In the genomic region with DNA sequence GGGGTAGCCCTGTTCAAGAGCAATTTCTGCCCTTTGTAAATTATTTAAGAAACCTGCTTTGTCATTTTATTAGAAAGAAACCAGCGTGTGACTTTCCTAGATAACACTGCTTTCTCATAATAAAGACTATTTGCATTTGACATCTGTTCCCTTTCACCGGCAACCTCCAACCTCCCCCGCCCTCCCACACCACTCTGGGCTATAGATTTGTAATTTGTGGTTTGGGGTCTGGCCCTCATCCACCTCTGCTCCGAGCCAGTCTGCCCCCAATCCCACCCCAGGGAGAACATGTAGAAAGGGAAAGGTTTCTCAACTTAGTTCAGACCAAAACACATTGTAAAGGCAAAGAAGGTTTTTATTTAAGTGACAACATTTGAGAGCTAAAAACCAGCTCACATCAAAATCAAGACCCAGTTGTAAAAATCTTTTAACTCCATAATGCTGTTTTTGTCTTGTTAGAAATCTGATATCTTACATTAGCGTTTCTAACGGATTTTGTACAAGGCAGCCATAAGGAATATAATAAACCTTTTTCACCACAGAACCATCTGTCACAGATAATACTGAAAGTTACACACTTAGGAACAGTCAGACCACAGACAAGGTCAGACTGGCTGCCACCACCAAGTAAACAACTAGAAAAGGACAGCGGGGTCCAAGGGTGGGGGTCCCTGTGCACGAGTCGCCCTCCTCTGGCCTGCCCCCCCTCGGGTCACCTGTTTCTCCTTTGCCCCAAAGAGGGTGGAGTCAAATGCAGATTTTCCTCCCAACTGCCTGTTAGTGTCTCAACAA, we compare ENCODE assay signal across 20 cellular contexts. TPM values are rescaled to one million over a fixed set of nuclear protein-coding genes. Genes with fewer than 3 reads are reported as not detected.
DNase-seq lines count a peak whose midpoint lies in the region; ATAC-seq, FAIRE-seq and TF ChIP-seq lines count a peak whose summit lies in the region.
"Had no signal": no experiment of that assay in that cellular context is flagged by ENCODE, and none has a peak within 500 bp of the region (broad histone marks: within the 10 kb centered on the region; RNA-seq: fewer than 3 reads in every experiment).

No MANE protein-coding gene starts in this region.

- DNase-seq in H7 (peak; percentile 45), OCI-M1 (lab: John Stamatoyannopoulos, UW) (peak; percentile 83), NK-92 (lab: John Stamatoyannopoulos, UW; ENCODE audit: unreplicated experiment) (no peak), H54 (ENCODE audit: insufficient read length, low spot score) (no peak), HTR-8/SVneo (ENCODE audit: insufficient read length, low spot score) (no peak)
- DNase-seq: activated naive CD4-positive, alpha-beta T cell treated with anti-CD3 and anti-CD28 coated beads, Interleukin-2, amount 10 ng/mL, durations not matched to agents 7 days and 5 days; brain microvascular endothelial cell; esophagus squamous epithelium; GF-D8; MG63; NCI-H2081 treated with DMSO at 0.1 percent for 48 hours; stimulated activated naive CD8-positive, alpha-beta T cell treated with anti-CD3 and anti-CD28 coated beads, Interleukin-15, Interleukin-2, amounts not matched to agents 100 U/mL and 50 U/mL, for 24 hours had no signal

- TF ChIP-seq POLR2A in H54 (IDR thresholded peaks at IDR 0.05; ENCODE audit: low read depth, low read length), result no peak

- H3K4me2 ChIP-seq in BLaER1 treated with 17β-estradiol and CSF1 and Interleukin-3, amounts not matched to agents 10 nM and 100 nM, result peak overlapping the region in 9 of 11 experiments; percentile 22 to 67 (median 52); a peak in 18 of 22 replicates
- H3K4me2 ChIP-seq: hepatocyte had no signal

- peak overlapping the region in 2 of 11 experiments; percentile 13 to 38; a peak in 2 of 22 replicates for H3K27ac ChIP-seq in BLaER1 treated with 17β-estradiol and CSF1 and Interleukin-3, amounts not matched to agents 10 nM and 100 nM
- no peak overlapping the region for H3K27ac ChIP-seq in iPS-20b (ENCODE audit: low read length)
- H3K27ac ChIP-seq: brain microvascular endothelial cell, hepatocyte, psoas muscle had no signal

- no peak overlapping the region for H3K4me3 ChIP-seq in BLaER1 treated with 17β-estradiol and CSF1 and Interleukin-3, amounts not matched to agents 10 nM and 100 nM
- H3K4me3 ChIP-seq in H7 (ENCODE audit: insufficient read depth, low read depth, low read length) (no peak overlapping the region), iPS-20b (ENCODE audit: low read length) (no peak overlapping the region)
- H3K4me3 ChIP-seq: esophagus squamous epithelium, hepatocyte, MG63, psoas muscle had no signal

- H3K4me1 ChIP-seq in BLaER1 treated with 17β-estradiol and CSF1 and Interleukin-3, amounts not matched to agents 10 nM and 100 nM, result peaks cover 11 to 73% (median 63%) of the 10 kb centered on the region in 10 experiments; a peak in 19 of 20 replicates
- H3K4me1 ChIP-seq in iPS-20b (ENCODE audit: insufficient read depth, low read length), result peaks cover 14% of the 10 kb centered on the region; the same call in 1 of the 2 replicates
- H3K4me1 ChIP-seq: psoas muscle had no signal

- no peak for FAIRE-seq in H54 (lab: Jason Lieb, UNC)
- no peak for FAIRE-seq in HTR-8/SVneo (lab: Jason Lieb, UNC)

- no peak overlapping the region; a peak in 1 of 22 replicates for H3K9ac ChIP-seq in BLaER1 treated with 17β-estradiol and CSF1 and Interleukin-3, amounts not matched to agents 10 nM and 100 nM
- H3K9ac ChIP-seq in iPS-20b (ENCODE audit: low read depth, low read length), result peak overlapping the region; percentile 15; the same call in 1 of the 2 replicates

- ATAC-seq in GM18873 (IDR thresholded peaks at IDR 0.05; ENCODE audit: low FRiP score, unreplicated experiment), result no peak
- ATAC-seq: left lobe of liver; psoas muscle; stimulated activated naive CD8-positive, alpha-beta T cell treated with anti-CD3 and anti-CD28 coated beads, Interleukin-15, Interleukin-2, amounts not matched to agents 100 U/mL and 50 U/mL, for 24 hours had no signal

- H4K20me1 ChIP-seq in BLaER1 treated with 17β-estradiol and CSF1 and Interleukin-3, amounts not matched to agents 10 nM and 100 nM, result peaks cover 0 to 80% (median 30%) of the 10 kb centered on the region in 11 experiments; a peak in 15 of 22 replicates

- no peaks in the 10 kb centered on the region for H3K9me3 ChIP-seq in BLaER1 treated with 17β-estradiol and CSF1 and Interleukin-3, amounts not matched to agents 10 nM and 100 nM (replicated peaks in 1 of 11)
- H3K9me3 ChIP-seq in iPS-20b (ENCODE audit: insufficient read depth, low read depth, low read length), result no peaks in the 10 kb centered on the region
- H3K9me3 ChIP-seq: esophagus squamous epithelium, MG63, psoas muscle had no signal

- H3K36me3 ChIP-seq in BLaER1 treated with 17β-estradiol and CSF1 and Interleukin-3, amounts not matched to agents 10 nM and 100 nM, result peaks cover 0 to 45% (median 41%) of the 10 kb centered on the region in 11 experiments; a peak in 18 of 22 replicates
- H3K36me3 ChIP-seq in H7 (replicated peaks; ENCODE audit: control insufficient read depth, insufficient read depth, low read length) (peaks cover 23% of the 10 kb centered on the region), iPS-20b (ENCODE audit: insufficient read depth, low read depth, low read length) (peaks cover 59% of the 10 kb centered on the region)
- H3K36me3 ChIP-seq: brain microvascular endothelial cell, MG63 had no signal

- H3K27me3 ChIP-seq in BLaER1 treated with 17β-estradiol and CSF1 and Interleukin-3, amounts not matched to agents 10 nM and 100 nM, result peaks cover 0 to 33% (median 5%) of the 10 kb centered on the region in 11 experiments; a peak in 11 of 22 replicates
- H3K27me3 ChIP-seq in H7 (ENCODE audit: control insufficient read depth, insufficient read depth, low read length) (peaks cover 9% of the 10 kb centered on the region; the same call in 1 of the 2 replicates), iPS-20b (ENCODE audit: insufficient read depth, low read length) (peaks cover 4% of the 10 kb centered on the region)
- H3K27me3 ChIP-seq: esophagus squamous epithelium, MG63 had no signal

RNA-seq across cellular contexts. Expression of a gene that starts 6.9 kb away (rescaled TPM):
- total RNA-seq in H7 (2014; rRNA removed; shearing (Covaris generic)), result 93.6 and 115 TPM in 2 replicates

RNA-seq across cellular contexts. Expression of a gene that starts 16.2 kb away (rescaled TPM):
- total RNA-seq in H7 (2014; rRNA removed; shearing (Covaris generic)), result 0.11 and 0.28 TPM in 2 replicates
- total RNA-seq: dermis microvascular lymphatic vessel endothelial cell, esophagus squamous epithelium, hepatocyte, left lobe of liver, psoas muscle, ureter had no signal

Comparison
In these comparisons a context has a peak if more than half of its experiments do, and no peak if none do; other contexts are left out.
1. DNase-seq: peak in H7 (single experiment) and OCI-M1 (single experiment); none in NK-92 (single experiment), H54 (single experiment) and HTR-8/SVneo (single experiment).